In the genomic region with DNA sequence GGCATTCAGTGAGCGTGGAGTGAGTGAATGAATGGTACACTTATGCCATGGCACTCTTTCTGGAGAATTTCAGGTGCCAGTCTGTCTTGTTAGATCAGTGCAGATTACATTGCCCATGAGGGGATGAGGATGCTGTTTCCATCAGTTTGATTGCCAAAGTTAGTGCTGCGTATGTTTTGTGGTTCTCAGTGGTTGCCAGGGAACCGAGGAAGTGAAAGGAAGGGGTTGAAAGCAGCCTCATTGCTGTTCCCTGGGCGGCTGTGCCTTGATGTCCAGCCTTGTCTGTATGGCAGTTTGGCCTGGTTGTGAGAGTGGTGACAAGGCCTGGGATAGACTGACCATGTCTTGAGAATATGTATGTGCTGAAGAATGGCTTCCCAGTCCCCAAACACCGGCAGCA, we compare ENCODE assay signal across 9 cellular contexts. TPM values are rescaled to one million over a fixed set of nuclear protein-coding genes. Genes with fewer than 3 reads are reported as not detected.
DNase-seq lines count a peak whose midpoint lies in the region; ATAC-seq and TF ChIP-seq lines count a peak whose summit lies in the region.
"Had no signal": no experiment of that assay in that cellular context is flagged by ENCODE, and none has a peak within 500 bp of the region (broad histone marks: within the 10 kb centered on the region; RNA-seq: fewer than 3 reads in every experiment).

No MANE protein-coding gene starts in this region.

- H3K4me3 ChIP-seq in AG10803 (ENCODE audit: low read length), result no peak overlapping the region

- no peaks in the 10 kb centered on the region for H3K27me3 Mint-ChIP-seq in nephron (ENCODE audit: low read depth)

- peak; percentile 39 for DNase-seq in AG10803 (ENCODE audit: low read depth)
- peak; percentile 32 for DNase-seq in KBM-7
- peak; percentile 90 for DNase-seq in dermis blood vessel endothelial cell
- no peak for DNase-seq in midbrain (lab: John Stamatoyannopoulos, UW)
- no peak for DNase-seq in NCI-H226
- DNase-seq in SK-N-DZ (ENCODE audit: low spot score), result no peak
- DNase-seq: NCI-H1436 had no signal

- peak overlapping the region; percentile 99 to 100 (median 100) for H3K27ac Mint-ChIP-seq in nephron

- no peak for TF ChIP-seq CTCF in AG10803 (conservative IDR thresholded peaks at IDR 0.05; ENCODE audit: low read length)
- TF ChIP-seq CTCF in nephron (IDR thresholded peaks at IDR 0.05; ENCODE audit: unreplicated experiment in 3 of 3), result no peak

- H3K4me3 Mint-ChIP-seq in nephron, result peak overlapping the region; percentile 2 to 70 (median 5)

- in situ Hi-C loops in KBM-7 (cut with MboI; ENCODE audit: low pct_unique_long_range_greater_than_20kb, low sequenced_read_pairs), result no loop called here

- no peak for ATAC-seq in esophagus mucosa

- H3K9me3 Mint-ChIP-seq in nephron, result no peaks in the 10 kb centered on the region

- H3K36me3 Mint-ChIP-seq in nephron (ENCODE audit: low read depth), result no peaks in the 10 kb centered on the region

- peaks cover 84% of the 10 kb centered on the region for H3K4me1 Mint-ChIP-seq in nephron

RNA-seq across cellular contexts. Expression of gene WBP1L, which starts 30.2 kb away (rescaled TPM):
- total RNA-seq in dermis blood vessel endothelial cell (73.9 and 103 TPM in 2 replicates), esophagus mucosa (19.6 TPM)
- 7.4 and 9.8 TPM in 2 replicates for polyA plus RNA-seq in SK-N-DZ (2014; cell fraction: cytosol; rRNA removed)
- polyA plus RNA-seq in SK-N-DZ (2014; cell fraction: nucleus; rRNA removed), result 4.2 and 8.2 TPM in 2 replicates

RNA-seq across cellular contexts. Expression of gene SFXN2, which starts 59.5 kb away (rescaled TPM):
- total RNA-seq in dermis blood vessel endothelial cell (7.1 and 13.7 TPM in 2 replicates), esophagus mucosa (10.6 TPM)
- 8.4 and 16.6 TPM in 2 replicates for polyA plus RNA-seq in SK-N-DZ (2014; cell fraction: cytosol; rRNA removed)
- polyA plus RNA-seq in SK-N-DZ (2014; cell fraction: nucleus; rRNA removed), result 27.1 and 37.8 TPM in 2 replicates

RNA-seq across cellular contexts. Expression of gene ARL3, which starts 59.8 kb away (rescaled TPM):
- total RNA-seq in dermis blood vessel endothelial cell (3.6 and 4.6 TPM in 2 replicates), esophagus mucosa (3.3 TPM)
- polyA plus RNA-seq in SK-N-DZ (2014; cell fraction: cytosol; rRNA removed), result 18.1 and 18.2 TPM in 2 replicates
- 11.4 and 12.1 TPM in 2 replicates for polyA plus RNA-seq in SK-N-DZ (2014; cell fraction: nucleus; rRNA removed)

Comparison
In these comparisons a context has a peak if more than half of its experiments do, and no peak if none do; other contexts are left out.
1. DNase-seq: peak in AG10803 (single experiment), KBM-7 (single experiment) and dermis blood vessel endothelial cell (single experiment); none in midbrain (single experiment), NCI-H226 (single experiment) and SK-N-DZ (single experiment).